8 cellular contexts compared by ENCODE assay signal in genomic region chr3:149967067-149967685, GRCh38. TPM values are rescaled to one million over a fixed set of nuclear protein-coding genes. Genes with fewer than 3 reads are reported as not detected.
DNase-seq lines count a peak whose midpoint lies in the region; ATAC-seq and TF ChIP-seq lines count a peak whose summit lies in the region.

No MANE protein-coding gene starts in this region.

- H4K20me1 ChIP-seq in Karpas-422 (ENCODE audit: insufficient read depth, low read depth, low read length), result peaks cover 8% of the 10 kb centered on the region; the same call in 1 of the 2 replicates

- H3K9me2 ChIP-seq in Karpas-422 (replicated peaks; ENCODE audit: insufficient read depth, low read length), result no peaks in the 10 kb centered on the region

- peak; percentile 68 for DNase-seq in DMS153 treated with DMSO at 0.1 percent for 48 hours (lab: John Stamatoyannopoulos, UW; ENCODE audit: unreplicated experiment)
- DNase-seq in Karpas-422, result peak; percentile 89
- peak; percentile 76 for DNase-seq in RKO (ENCODE audit: low spot score)
- peak; percentile 40 for DNase-seq in fibroblast of gingiva (ENCODE audit: low read depth)
- DNase-seq in psoas muscle, result no peak
- no peak for DNase-seq in activated CD4-positive, alpha-beta T cell treated with anti-CD3 and anti-CD28 coated beads, Interleukin-2, amount 50 U/mL, for 48 hours

- WGBS in psoas muscle, 3 donors, result 10 to 13% (median 11%) methylated on average over 9 of the region's 9 CpGs

- H3K27me3 ChIP-seq in Karpas-422 (ENCODE audit: low read length) (no peaks in the 10 kb centered on the region), psoas muscle (ENCODE audit: insufficient read depth in 3 of 3, low read length in 2 of 3) (no peaks in the 10 kb centered on the region)

- peaks cover 14% of the 10 kb centered on the region; the same call in 1 of the 2 replicates for H3K36me3 ChIP-seq in Karpas-422 (ENCODE audit: insufficient read depth, low read length)
- peaks cover 8 to 47% of the 10 kb centered on the region in 2 donors for H3K36me3 ChIP-seq in psoas muscle (ENCODE audit: insufficient read depth in 1 of 2, low read depth in 1 of 2)

- no peaks in the 10 kb centered on the region for H3K9me3 ChIP-seq in Karpas-422 (ENCODE audit: low read length)
- no peaks in the 10 kb centered on the region for H3K9me3 ChIP-seq in psoas muscle

- H3K27ac ChIP-seq in Karpas-422 (ENCODE audit: low read length) (peak overlapping the region; percentile 58), psoas muscle (peak overlapping the region; percentile 97)

- TF ChIP-seq CTCF in psoas muscle (IDR thresholded peaks at IDR 0.05), result peak; percentile 75

- peak overlapping the region; percentile 83; the same call in 1 of the 2 replicates for H3K9ac ChIP-seq in Karpas-422 (ENCODE audit: low read length)

- peaks cover 75% of the 10 kb centered on the region for H3K79me2 ChIP-seq in Karpas-422 (ENCODE audit: low read length)

- peak overlapping the region; percentile 69 for H3K4me2 ChIP-seq in Karpas-422 (ENCODE audit: low read depth, low read length, poor library complexity, severe bottlenecking)

- H3K4me1 ChIP-seq in Karpas-422 (ENCODE audit: low read length) (peaks cover 77% of the 10 kb centered on the region), psoas muscle (peaks cover 46% of the 10 kb centered on the region)

- ATAC-seq in psoas muscle (no peak), HG03159 (IDR thresholded peaks at IDR 0.05; ENCODE audit: unreplicated experiment) (no peak), esophagus mucosa (no peak)

- no peak overlapping the region for H2AFZ ChIP-seq in Karpas-422 (ENCODE audit: low read length)

- H3K4me3 ChIP-seq in Karpas-422 (ENCODE audit: low read length) (0 out of 2 replicates have a peak overlapping the region, but pooled peaks have one; percentile 71), psoas muscle (peak overlapping the region; percentile 90)

- intact Hi-C loops in psoas muscle (cut with DNase I), result loop anchor here (1.0 to 10.0 kb wide), 3 partner anchors 215 to 528 kb away; no protein-coding TSS in a partner anchor

RNA-seq across cellular contexts. Expression of gene PFN2, which starts 3.5 kb away (rescaled TPM):
- 90.2 and 137 TPM in 2 replicates for total RNA-seq in Karpas-422 (2014; rRNA removed; shearing (Covaris generic); ENCODE audit: low replicate concordance)
- total RNA-seq in psoas muscle, result 100 to 1,000 TPM; 234 to 363 (median 325) TPM
- 100 to 1,000 TPM; 167 to 346 (median 237) TPM for polyA plus RNA-seq in psoas muscle
- total RNA-seq in esophagus mucosa, result 51.0 TPM

Comparison
In these comparisons a context has a peak if more than half of its experiments do, and no peak if none do; other contexts are left out.
1. DNase-seq: peak in DMS153 treated with DMSO at 0.1 percent for 48 hours (single experiment), Karpas-422 (single experiment), RKO (single experiment) and fibroblast of gingiva (single experiment); none in psoas muscle (0 of 2) and activated CD4-positive, alpha-beta T cell treated with anti-CD3 and anti-CD28 coated beads, Interleukin-2, amount 50 U/mL, for 48 hours (0 of 2).